1 cellular context compared by ENCODE assay signal in the genomic region with DNA sequence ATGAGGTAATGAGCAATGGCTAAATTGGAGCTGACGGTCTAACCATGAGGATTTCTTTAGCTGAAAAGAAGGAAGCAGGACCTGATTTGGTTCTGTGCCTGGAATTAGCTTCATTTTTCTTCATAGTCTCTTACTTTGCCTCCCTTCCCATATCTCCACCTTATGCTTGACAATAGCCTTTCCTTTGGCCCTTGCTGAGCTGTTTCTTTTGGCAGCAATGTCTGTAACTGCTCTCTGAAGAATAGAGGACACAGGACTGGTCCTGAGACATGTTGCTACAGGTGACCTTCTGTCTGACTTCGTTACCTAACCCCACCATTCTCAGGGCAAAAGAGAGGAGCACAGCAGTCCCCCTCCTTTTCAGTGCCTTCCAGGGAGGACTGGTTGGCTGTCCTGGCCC.
TF ChIP-seq lines count a peak whose summit lies in the region.

No MANE protein-coding gene starts in this region.

TF ChIP-seq in H1, 55 proteins besides CTCF, POLR2A, EP300 and RAD21 (continued from another document):
- no peak for TF ChIP-seq TCF12 (IDR thresholded peaks at IDR 0.05; ENCODE audit: low read depth, low read length)
- no peak for TF ChIP-seq SRF (IDR thresholded peaks at IDR 0.05; ENCODE audit: low read depth, low read length)
- TF ChIP-seq CTBP2 (IDR thresholded peaks at IDR 0.05; ENCODE audit: borderline replicate concordance, insufficient read depth, insufficient read length, low read length) = no peak
- TF ChIP-seq, protein P1, sequence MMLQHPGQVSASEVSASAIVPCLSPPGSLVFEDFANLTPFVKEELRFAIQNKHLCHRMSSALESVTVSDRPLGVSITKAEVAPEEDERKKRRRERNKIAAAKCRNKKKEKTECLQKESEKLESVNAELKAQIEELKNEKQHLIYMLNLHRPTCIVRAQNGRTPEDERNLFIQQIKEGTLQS (IDR thresholded peaks at IDR 0.05; ENCODE audit: insufficient read depth, low read depth, low read length) = no peak
- TF ChIP-seq, protein P2, sequence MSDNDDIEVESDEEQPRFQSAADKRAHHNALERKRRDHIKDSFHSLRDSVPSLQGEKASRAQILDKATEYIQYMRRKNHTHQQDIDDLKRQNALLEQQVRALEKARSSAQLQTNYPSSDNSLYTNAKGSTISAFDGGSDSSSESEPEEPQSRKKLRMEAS (IDR thresholded peaks at IDR 0.05) = no peak
- TF ChIP-seq, protein P3, sequence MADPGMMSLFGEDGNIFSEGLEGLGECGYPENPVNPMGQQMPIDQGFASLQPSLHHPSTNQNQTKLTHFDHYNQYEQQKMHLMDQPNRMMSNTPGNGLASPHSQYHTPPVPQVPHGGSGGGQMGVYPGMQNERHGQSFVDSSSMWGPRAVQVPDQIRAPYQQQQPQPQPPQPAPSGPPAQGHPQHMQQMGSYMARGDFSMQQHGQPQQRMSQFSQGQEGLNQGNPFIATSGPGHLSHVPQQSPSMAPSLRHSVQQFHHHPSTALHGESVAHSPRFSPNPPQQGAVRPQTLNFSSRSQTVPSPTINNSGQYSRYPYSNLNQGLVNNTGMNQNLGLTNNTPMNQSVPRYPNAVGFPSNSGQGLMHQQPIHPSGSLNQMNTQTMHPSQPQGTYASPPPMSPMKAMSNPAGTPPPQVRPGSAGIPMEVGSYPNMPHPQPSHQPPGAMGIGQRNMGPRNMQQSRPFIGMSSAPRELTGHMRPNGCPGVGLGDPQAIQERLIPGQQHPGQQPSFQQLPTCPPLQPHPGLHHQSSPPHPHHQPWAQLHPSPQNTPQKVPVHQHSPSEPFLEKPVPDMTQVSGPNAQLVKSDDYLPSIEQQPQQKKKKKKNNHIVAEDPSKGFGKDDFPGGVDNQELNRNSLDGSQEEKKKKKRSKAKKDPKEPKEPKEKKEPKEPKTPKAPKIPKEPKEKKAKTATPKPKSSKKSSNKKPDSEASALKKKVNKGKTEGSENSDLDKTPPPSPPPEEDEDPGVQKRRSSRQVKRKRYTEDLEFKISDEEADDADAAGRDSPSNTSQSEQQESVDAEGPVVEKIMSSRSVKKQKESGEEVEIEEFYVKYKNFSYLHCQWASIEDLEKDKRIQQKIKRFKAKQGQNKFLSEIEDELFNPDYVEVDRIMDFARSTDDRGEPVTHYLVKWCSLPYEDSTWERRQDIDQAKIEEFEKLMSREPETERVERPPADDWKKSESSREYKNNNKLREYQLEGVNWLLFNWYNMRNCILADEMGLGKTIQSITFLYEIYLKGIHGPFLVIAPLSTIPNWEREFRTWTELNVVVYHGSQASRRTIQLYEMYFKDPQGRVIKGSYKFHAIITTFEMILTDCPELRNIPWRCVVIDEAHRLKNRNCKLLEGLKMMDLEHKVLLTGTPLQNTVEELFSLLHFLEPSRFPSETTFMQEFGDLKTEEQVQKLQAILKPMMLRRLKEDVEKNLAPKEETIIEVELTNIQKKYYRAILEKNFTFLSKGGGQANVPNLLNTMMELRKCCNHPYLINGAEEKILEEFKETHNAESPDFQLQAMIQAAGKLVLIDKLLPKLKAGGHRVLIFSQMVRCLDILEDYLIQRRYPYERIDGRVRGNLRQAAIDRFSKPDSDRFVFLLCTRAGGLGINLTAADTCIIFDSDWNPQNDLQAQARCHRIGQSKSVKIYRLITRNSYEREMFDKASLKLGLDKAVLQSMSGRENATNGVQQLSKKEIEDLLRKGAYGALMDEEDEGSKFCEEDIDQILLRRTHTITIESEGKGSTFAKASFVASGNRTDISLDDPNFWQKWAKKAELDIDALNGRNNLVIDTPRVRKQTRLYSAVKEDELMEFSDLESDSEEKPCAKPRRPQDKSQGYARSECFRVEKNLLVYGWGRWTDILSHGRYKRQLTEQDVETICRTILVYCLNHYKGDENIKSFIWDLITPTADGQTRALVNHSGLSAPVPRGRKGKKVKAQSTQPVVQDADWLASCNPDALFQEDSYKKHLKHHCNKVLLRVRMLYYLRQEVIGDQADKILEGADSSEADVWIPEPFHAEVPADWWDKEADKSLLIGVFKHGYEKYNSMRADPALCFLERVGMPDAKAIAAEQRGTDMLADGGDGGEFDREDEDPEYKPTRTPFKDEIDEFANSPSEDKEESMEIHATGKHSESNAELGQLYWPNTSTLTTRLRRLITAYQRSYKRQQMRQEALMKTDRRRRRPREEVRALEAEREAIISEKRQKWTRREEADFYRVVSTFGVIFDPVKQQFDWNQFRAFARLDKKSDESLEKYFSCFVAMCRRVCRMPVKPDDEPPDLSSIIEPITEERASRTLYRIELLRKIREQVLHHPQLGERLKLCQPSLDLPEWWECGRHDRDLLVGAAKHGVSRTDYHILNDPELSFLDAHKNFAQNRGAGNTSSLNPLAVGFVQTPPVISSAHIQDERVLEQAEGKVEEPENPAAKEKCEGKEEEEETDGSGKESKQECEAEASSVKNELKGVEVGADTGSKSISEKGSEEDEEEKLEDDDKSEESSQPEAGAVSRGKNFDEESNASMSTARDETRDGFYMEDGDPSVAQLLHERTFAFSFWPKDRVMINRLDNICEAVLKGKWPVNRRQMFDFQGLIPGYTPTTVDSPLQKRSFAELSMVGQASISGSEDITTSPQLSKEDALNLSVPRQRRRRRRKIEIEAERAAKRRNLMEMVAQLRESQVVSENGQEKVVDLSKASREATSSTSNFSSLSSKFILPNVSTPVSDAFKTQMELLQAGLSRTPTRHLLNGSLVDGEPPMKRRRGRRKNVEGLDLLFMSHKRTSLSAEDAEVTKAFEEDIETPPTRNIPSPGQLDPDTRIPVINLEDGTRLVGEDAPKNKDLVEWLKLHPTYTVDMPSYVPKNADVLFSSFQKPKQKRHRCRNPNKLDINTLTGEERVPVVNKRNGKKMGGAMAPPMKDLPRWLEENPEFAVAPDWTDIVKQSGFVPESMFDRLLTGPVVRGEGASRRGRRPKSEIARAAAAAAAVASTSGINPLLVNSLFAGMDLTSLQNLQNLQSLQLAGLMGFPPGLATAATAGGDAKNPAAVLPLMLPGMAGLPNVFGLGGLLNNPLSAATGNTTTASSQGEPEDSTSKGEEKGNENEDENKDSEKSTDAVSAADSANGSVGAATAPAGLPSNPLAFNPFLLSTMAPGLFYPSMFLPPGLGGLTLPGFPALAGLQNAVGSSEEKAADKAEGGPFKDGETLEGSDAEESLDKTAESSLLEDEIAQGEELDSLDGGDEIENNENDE (IDR thresholded peaks at IDR 0.05; ENCODE audit: insufficient replicate concordance, low read length) = no peak
- no peak for TF ChIP-seq CHD1 (IDR thresholded peaks at IDR 0.05; ENCODE audit: low read depth, low read length)
- TF ChIP-seq CREB1 (IDR thresholded peaks at IDR 0.05) = no peak
- no peak for TF ChIP-seq JUND (IDR thresholded peaks at IDR 0.05; ENCODE audit: low read length)
- no peak for TF ChIP-seq GTF2F1 (IDR thresholded peaks at IDR 0.05; ENCODE audit: borderline replicate concordance, low read depth, low read length)
- no peak for TF ChIP-seq BACH1 (IDR thresholded peaks at IDR 0.05; ENCODE audit: low read length)
- TF ChIP-seq SUZ12 (IDR thresholded peaks at IDR 0.05; ENCODE audit: low read length) = no peak
- TF ChIP-seq POU5F1 (IDR thresholded peaks at IDR 0.05; ENCODE audit: low read depth, low read length) = no peak
- TF ChIP-seq CBX8 (IDR thresholded peaks at IDR 0.05; ENCODE audit: borderline replicate concordance, low read depth, low read length) = no peak
- TF ChIP-seq, protein P4, sequence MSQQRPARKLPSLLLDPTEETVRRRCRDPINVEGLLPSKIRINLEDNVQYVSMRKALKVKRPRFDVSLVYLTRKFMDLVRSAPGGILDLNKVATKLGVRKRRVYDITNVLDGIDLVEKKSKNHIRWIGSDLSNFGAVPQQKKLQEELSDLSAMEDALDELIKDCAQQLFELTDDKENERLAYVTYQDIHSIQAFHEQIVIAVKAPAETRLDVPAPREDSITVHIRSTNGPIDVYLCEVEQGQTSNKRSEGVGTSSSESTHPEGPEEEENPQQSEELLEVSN (IDR thresholded peaks at IDR 0.05) = no peak
